ENCODE assay signal across 1 cellular context in the genomic region with DNA sequence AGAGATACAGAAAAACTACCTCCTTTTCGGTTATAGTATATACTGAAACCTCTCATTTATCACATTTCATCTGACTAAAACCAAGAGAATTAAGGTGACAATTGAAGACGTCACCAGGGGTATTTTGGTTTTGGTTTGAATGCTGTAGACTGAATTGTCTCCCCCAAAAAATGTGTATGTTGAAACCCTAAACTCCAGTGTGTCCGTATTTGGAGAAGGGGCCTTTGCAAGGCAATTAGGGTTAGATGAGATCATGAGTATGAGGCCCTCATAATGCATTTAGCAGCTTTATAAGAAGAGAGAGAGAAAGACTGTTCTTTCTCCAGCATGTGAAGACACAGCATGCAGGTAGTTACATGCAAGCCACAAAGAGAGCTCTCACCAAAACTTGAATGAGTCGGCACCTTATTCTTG.
TF ChIP-seq lines count a peak whose summit lies in the region.

No MANE protein-coding gene starts in this region.

TF ChIP-seq in GM23338, 12 proteins besides CTCF, POLR2A, EP300 and RAD21:
- TF ChIP-seq, protein P1, sequence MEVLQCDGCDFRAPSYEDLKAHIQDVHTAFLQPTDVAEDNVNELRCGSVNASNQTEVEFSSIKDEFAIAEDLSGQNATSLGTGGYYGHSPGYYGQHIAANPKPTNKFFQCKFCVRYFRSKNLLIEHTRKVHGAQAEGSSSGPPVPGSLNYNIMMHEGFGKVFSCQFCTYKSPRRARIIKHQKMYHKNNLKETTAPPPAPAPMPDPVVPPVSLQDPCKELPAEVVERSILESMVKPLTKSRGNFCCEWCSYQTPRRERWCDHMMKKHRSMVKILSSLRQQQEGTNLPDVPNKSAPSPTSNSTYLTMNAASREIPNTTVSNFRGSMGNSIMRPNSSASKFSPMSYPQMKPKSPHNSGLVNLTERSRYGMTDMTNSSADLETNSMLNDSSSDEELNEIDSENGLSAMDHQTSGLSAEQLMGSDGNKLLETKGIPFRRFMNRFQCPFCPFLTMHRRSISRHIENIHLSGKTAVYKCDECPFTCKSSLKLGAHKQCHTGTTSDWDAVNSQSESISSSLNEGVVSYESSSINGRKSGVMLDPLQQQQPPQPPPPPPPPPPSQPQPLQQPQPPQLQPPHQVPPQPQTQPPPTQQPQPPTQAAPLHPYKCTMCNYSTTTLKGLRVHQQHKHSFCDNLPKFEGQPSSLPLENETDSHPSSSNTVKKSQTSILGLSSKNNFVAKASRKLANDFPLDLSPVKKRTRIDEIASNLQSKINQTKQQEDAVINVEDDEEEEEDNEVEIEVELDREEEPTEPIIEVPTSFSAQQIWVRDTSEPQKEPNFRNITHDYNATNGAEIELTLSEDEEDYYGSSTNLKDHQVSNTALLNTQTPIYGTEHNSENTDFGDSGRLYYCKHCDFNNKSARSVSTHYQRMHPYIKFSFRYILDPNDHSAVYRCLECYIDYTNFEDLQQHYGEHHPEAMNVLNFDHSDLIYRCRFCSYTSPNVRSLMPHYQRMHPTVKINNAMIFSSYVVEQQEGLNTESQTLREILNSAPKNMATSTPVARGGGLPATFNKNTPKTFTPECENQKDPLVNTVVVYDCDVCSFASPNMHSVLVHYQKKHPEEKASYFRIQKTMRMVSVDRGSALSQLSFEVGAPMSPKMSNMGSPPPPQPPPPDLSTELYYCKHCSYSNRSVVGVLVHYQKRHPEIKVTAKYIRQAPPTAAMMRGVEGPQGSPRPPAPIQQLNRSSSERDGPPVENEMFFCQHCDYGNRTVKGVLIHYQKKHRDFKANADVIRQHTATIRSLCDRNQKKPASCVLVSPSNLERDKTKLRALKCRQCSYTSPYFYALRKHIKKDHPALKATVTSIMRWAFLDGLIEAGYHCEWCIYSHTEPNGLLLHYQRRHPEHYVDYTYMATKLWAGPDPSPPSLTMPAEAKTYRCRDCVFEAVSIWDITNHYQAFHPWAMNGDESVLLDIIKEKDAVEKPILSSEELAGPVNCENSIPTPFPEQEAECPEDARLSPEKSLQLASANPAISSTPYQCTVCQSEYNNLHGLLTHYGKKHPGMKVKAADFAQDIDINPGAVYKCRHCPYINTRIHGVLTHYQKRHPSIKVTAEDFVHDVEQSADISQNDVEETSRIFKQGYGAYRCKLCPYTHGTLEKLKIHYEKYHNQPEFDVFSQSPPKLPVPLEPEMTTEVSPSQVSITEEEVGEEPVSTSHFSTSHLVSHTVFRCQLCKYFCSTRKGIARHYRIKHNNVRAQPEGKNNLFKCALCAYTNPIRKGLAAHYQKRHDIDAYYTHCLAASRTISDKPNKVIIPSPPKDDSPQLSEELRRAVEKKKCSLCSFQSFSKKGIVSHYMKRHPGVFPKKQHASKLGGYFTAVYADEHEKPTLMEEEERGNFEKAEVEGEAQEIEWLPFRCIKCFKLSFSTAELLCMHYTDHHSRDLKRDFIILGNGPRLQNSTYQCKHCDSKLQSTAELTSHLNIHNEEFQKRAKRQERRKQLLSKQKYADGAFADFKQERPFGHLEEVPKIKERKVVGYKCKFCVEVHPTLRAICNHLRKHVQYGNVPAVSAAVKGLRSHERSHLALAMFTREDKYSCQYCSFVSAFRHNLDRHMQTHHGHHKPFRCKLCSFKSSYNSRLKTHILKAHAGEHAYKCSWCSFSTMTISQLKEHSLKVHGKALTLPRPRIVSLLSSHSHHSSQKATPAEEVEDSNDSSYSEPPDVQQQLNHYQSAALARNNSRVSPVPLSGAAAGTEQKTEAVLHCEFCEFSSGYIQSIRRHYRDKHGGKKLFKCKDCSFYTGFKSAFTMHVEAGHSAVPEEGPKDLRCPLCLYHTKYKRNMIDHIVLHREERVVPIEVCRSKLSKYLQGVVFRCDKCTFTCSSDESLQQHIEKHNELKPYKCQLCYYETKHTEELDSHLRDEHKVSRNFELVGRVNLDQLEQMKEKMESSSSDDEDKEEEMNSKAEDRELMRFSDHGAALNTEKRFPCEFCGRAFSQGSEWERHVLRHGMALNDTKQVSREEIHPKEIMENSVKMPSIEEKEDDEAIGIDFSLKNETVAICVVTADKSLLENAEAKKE (CRISPR knock-in tag; IDR thresholded peaks at IDR 0.05) = no peak
- TF ChIP-seq JUNB (IDR thresholded peaks at IDR 0.05; ENCODE audit: unreplicated experiment) = no peak
- TF ChIP-seq EZH2phosphoT487 (IDR thresholded peaks at IDR 0.05; ENCODE audit: unreplicated experiment) = no peak
- TF ChIP-seq ZNF114 (CRISPR knock-in tag; IDR thresholded peaks at IDR 0.05) = no peak
- no peak for TF ChIP-seq STAT1 (IDR thresholded peaks at IDR 0.05; ENCODE audit: unreplicated experiment)
- no peak for TF ChIP-seq POLR2AphosphoS5 (IDR thresholded peaks at IDR 0.05; ENCODE audit: low read depth)
- TF ChIP-seq, protein P2, sequence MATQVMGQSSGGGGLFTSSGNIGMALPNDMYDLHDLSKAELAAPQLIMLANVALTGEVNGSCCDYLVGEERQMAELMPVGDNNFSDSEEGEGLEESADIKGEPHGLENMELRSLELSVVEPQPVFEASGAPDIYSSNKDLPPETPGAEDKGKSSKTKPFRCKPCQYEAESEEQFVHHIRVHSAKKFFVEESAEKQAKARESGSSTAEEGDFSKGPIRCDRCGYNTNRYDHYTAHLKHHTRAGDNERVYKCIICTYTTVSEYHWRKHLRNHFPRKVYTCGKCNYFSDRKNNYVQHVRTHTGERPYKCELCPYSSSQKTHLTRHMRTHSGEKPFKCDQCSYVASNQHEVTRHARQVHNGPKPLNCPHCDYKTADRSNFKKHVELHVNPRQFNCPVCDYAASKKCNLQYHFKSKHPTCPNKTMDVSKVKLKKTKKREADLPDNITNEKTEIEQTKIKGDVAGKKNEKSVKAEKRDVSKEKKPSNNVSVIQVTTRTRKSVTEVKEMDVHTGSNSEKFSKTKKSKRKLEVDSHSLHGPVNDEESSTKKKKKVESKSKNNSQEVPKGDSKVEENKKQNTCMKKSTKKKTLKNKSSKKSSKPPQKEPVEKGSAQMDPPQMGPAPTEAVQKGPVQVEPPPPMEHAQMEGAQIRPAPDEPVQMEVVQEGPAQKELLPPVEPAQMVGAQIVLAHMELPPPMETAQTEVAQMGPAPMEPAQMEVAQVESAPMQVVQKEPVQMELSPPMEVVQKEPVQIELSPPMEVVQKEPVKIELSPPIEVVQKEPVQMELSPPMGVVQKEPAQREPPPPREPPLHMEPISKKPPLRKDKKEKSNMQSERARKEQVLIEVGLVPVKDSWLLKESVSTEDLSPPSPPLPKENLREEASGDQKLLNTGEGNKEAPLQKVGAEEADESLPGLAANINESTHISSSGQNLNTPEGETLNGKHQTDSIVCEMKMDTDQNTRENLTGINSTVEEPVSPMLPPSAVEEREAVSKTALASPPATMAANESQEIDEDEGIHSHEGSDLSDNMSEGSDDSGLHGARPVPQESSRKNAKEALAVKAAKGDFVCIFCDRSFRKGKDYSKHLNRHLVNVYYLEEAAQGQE (IDR thresholded peaks at IDR 0.05; ENCODE audit: unreplicated experiment) = no peak
- no peak for TF ChIP-seq CREB1 (CRISPR knock-in tag; IDR thresholded peaks at IDR 0.05; ENCODE audit: low read depth)
- TF ChIP-seq, protein P3, sequence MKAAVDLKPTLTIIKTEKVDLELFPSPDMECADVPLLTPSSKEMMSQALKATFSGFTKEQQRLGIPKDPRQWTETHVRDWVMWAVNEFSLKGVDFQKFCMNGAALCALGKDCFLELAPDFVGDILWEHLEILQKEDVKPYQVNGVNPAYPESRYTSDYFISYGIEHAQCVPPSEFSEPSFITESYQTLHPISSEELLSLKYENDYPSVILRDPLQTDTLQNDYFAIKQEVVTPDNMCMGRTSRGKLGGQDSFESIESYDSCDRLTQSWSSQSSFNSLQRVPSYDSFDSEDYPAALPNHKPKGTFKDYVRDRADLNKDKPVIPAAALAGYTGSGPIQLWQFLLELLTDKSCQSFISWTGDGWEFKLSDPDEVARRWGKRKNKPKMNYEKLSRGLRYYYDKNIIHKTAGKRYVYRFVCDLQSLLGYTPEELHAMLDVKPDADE (IDR thresholded peaks at IDR 0.05) = no peak
- TF ChIP-seq EZH2 (IDR thresholded peaks at IDR 0.05; ENCODE audit: low read depth, unreplicated experiment) = no peak
